ENCODE assay signal across 11 cellular contexts in the genomic region with DNA sequence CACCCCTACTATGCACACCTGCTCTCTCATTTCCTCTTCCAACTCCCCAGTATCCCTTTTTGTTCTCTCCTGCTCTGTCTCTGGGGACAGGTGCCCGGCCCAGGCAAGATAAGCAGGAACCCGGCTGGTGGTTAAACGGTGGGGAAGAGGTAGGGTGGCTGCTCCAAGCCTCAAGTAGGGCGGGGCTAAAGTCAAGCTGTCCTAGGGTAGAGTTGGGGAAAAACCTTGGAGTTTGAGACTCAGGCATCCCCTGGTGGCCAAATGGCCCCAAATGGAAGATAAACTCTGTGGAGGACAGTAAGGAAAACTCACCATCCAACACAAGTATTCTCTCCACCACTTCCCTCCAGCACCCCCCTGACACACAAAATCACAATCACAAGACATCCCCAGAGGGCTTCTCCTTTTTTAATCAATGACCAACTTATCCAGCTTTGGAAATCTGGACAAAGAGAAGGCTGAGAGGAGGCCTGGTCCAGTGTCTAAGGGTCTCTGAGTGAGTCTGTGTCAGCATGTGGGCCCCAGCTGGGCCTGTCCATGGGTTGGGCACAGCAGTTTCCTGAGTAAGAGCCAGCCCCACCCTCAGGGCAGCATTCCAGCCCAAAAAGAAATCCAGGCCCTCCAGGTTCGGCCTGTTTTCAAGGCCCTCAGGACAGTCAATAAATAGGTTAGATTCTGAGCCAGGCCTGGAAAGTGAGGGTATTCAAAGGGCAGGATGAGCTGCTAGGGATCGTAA. TPM values are rescaled to one million over a fixed set of nuclear protein-coding genes. Genes with fewer than 3 reads are reported as not detected.
A peak's percentile ranks its signal among the peaks of the same experiment; 100 is the strongest.
DNase-seq lines count a peak whose midpoint lies in the region; ATAC-seq and TF ChIP-seq lines count a peak whose summit lies in the region.
"Had no signal": no experiment of that assay in that cellular context is flagged by ENCODE, and none has a peak within 500 bp of the region (broad histone marks: within the 10 kb centered on the region; RNA-seq: fewer than 3 reads in every experiment).

No MANE protein-coding gene starts in this region.

- H3K27me3 Mint-ChIP-seq in GM23338 (ENCODE audit: insufficient read depth, low read depth, poor library complexity) = peaks cover 6% of the 10 kb centered on the region

- no peak overlapping the region for H2AFZ ChIP-seq in GM23338

- peaks cover 23% of the 10 kb centered on the region for H3K36me3 Mint-ChIP-seq in GM23338 (ENCODE audit: low read depth)

- H3K27ac Mint-ChIP-seq in GM23338 = no peak overlapping the region

- intact Hi-C loops in breast epithelium (cut with DNase I; ENCODE audit: low total_unique reads) = no loop called here
- intact Hi-C loops in lower lobe of right lung (cut with DNase I) = no loop called here

- H4K20me1 ChIP-seq in GM23338 (replicated peaks; ENCODE audit: insufficient read depth) = no peaks in the 10 kb centered on the region

- no peaks in the 10 kb centered on the region; the same call in 1 of the 2 replicates for H3K36me3 ChIP-seq in GM23338 (ENCODE audit: insufficient read depth)
- H3K36me3 ChIP-seq in breast epithelium = no peaks in the 10 kb centered on the region
- peaks cover 54% of the 10 kb centered on the region for H3K36me3 ChIP-seq in lower lobe of right lung
- peaks cover 0 to 67% (median 9%) of the 10 kb centered on the region in 3 donors for H3K36me3 ChIP-seq in tibial nerve

- H3K9me3 ChIP-seq in breast epithelium (no peaks in the 10 kb centered on the region), lower lobe of right lung (no peaks in the 10 kb centered on the region), tibial nerve (no peaks in the 10 kb centered on the region)

- H3K9me2 ChIP-seq in GM23338 (ENCODE audit: insufficient read depth) = no peaks in the 10 kb centered on the region

- DNase-seq in AG10803 (ENCODE audit: low read depth) = peak; percentile 51
- peak; percentile 49 for DNase-seq in GM23338 (ENCODE audit: low spot score)
- no peak for DNase-seq in breast epithelium (ENCODE audit: low spot score in 2 of 2)
- DNase-seq in lower lobe of right lung = no peak
- DNase-seq in tibial nerve (ENCODE audit: low spot score in 2 of 2) = no peak
- DNase-seq in medulla oblongata (ENCODE audit: extremely low spot score) = no peak
- no peak for DNase-seq in amygdala (lab: John Stamatoyannopoulos, UW)

- peaks cover 4% of the 10 kb centered on the region; the same call in 1 of the 3 replicates for H3K4me1 Mint-ChIP-seq in GM23338

- no peaks in the 10 kb centered on the region for H3K27me3 ChIP-seq in GM23338 (ENCODE audit: insufficient read depth)
- H3K27me3 ChIP-seq in breast epithelium = no peaks in the 10 kb centered on the region
- H3K27me3 ChIP-seq in lower lobe of right lung (ENCODE audit: low read depth) = no peaks in the 10 kb centered on the region
- no peaks in the 10 kb centered on the region for H3K27me3 ChIP-seq in tibial nerve
- H3K27me3 ChIP-seq: cardiac muscle cell had no signal

- H3K79me2 ChIP-seq in GM23338 (replicated peaks; ENCODE audit: insufficient read depth) = no peaks in the 10 kb centered on the region

- H3K4me2 ChIP-seq in GM23338 = no peak overlapping the region

- H3K4me1 ChIP-seq in GM23338 (ENCODE audit: insufficient read depth) = no peaks in the 10 kb centered on the region
- peaks cover 0 to 10% of the 10 kb centered on the region in 2 donors for H3K4me1 ChIP-seq in breast epithelium
- peaks cover 21% of the 10 kb centered on the region for H3K4me1 ChIP-seq in lower lobe of right lung
- peaks cover 0 to 24% (median 3%) of the 10 kb centered on the region in 4 donors for H3K4me1 ChIP-seq in tibial nerve

- no peaks in the 10 kb centered on the region for H3F3A ChIP-seq in GM23338 (replicated peaks; ENCODE audit: low read depth)

- WGBS in tibial nerve, 2 donors = 72 to 73% methylated on average over 6 of the region's 6 CpGs

- H3K27ac ChIP-seq in GM23338 (ENCODE audit: low read depth) (no peak overlapping the region), breast epithelium (peak overlapping the region; percentile 67 to 75), lower lobe of right lung (peak overlapping the region; percentile 58), tibial nerve (peak overlapping the region in 2 of 4 donors; percentile 43 to 46)
- H3K27ac ChIP-seq: cardiac muscle cell had no signal

- no peak for TF ChIP-seq POLR2A in breast epithelium (IDR thresholded peaks at IDR 0.05)
- TF ChIP-seq POLR2A in tibial nerve (IDR thresholded peaks at IDR 0.05) = no peak

- no peak for TF ChIP-seq EP300 in tibial nerve (IDR thresholded peaks at IDR 0.05)

- no peak overlapping the region for H3K4me3 Mint-ChIP-seq in GM23338

- ATAC-seq in GM23338 (peak; percentile 53), lower lobe of right lung (peak; percentile 27 to 44), HG03354 (IDR thresholded peaks at IDR 0.05; ENCODE audit: poor library complexity, severe bottlenecking, unreplicated experiment) (no peak)
- ATAC-seq: Right ventricle myocardium inferior had no signal

- H3K4me3 ChIP-seq in AG10803 (ENCODE audit: low read length) (no peak overlapping the region), GM23338 (no peak overlapping the region), breast epithelium (no peak overlapping the region), lower lobe of right lung (no peak overlapping the region), tibial nerve (no peak overlapping the region)
- H3K4me3 ChIP-seq: cardiac muscle cell had no signal

- no peaks in the 10 kb centered on the region for H3K9me3 Mint-ChIP-seq in GM23338

- TF ChIP-seq CTCF in AG10803 (conservative IDR thresholded peaks at IDR 0.05; ENCODE audit: low read length) (no peak; the same call in 1 of the 2 replicates), GM23338 (conservative IDR thresholded peaks at IDR 0.05; ENCODE audit: low read depth in 2 of 2) (peak; percentile 32 to 45), breast epithelium (IDR thresholded peaks at IDR 0.05) (no peak), lower lobe of right lung (IDR thresholded peaks at IDR 0.05) (no peak), tibial nerve (IDR thresholded peaks at IDR 0.05) (no peak)

TF ChIP-seq in GM23338, 12 proteins besides CTCF, POLR2A, EP300 and RAD21 (continues in another document):
- TF ChIP-seq STAT1 (IDR thresholded peaks at IDR 0.05; ENCODE audit: unreplicated experiment) (no peak), POLR2AphosphoS5 (IDR thresholded peaks at IDR 0.05; ENCODE audit: low read depth) (no peak), EZH2phosphoT487 (IDR thresholded peaks at IDR 0.05; ENCODE audit: unreplicated experiment) (no peak)

RNA-seq across cellular contexts. Expression of gene POMGNT1, which starts 9.8 kb away (rescaled TPM):
- 32.1 and 33.2 TPM in 2 replicates for total RNA-seq in GM23338 (2014; rRNA removed; shearing (Covaris generic))
- polyA plus RNA-seq in GM23338 (2016; fragmentation: Nextera tagmentation; extraction: Ambion mirVana) = 23.0 and 24.3 TPM in 2 replicates
- total RNA-seq in breast epithelium = 10 to 100 TPM; 37.6 to 47.4 (median 42.3) TPM
- 59.3 TPM for total RNA-seq in lower lobe of right lung
- total RNA-seq in tibial nerve = 10 to 100 TPM; 53.8 to 71.5 (median 62.8) TPM

RNA-seq across cellular contexts. Expression of gene P3R3URF, which starts 12.2 kb away (rescaled TPM):
- not detected in 2 replicates for total RNA-seq in GM23338 (2014; rRNA removed; shearing (Covaris generic))
- not detected in 2 replicates for polyA plus RNA-seq in GM23338 (2016; fragmentation: Nextera tagmentation; extraction: Ambion mirVana)
- not detected for total RNA-seq in breast epithelium
- not detected for total RNA-seq in lower lobe of right lung
- not detected for total RNA-seq in tibial nerve
- total RNA-seq: cardiac muscle cell, G401, Right ventricle myocardium inferior had no signal
- polyA plus RNA-seq: cardiac muscle cell had no signal

RNA-seq across cellular contexts. Expression of gene TSPAN1, which starts 13.6 kb away (rescaled TPM):
- total RNA-seq in GM23338 (2014; rRNA removed; shearing (Covaris generic)) = not detected in 2 replicates
- polyA plus RNA-seq in GM23338 (2016; fragmentation: Nextera tagmentation; extraction: Ambion mirVana) = not detected in 2 replicates
- total RNA-seq in breast epithelium = 10 to 100 TPM in 1 of 3 donors, 1 to 10 TPM in 1, under 1 TPM in 1; 0.48 to 26.2 (median 8.9) TPM
- total RNA-seq in lower lobe of right lung = 68.9 TPM
- 1 to 10 TPM; 3.0 to 8.6 (median 5.6) TPM for total RNA-seq in tibial nerve
- total RNA-seq: cardiac muscle cell had no signal
- polyA plus RNA-seq: cardiac muscle cell had no signal

RNA-seq across cellular contexts. Expression of gene LURAP1, which starts 14.7 kb away (rescaled TPM):
- total RNA-seq in GM23338 (2014; rRNA removed; shearing (Covaris generic)) = 3.5 and 5.0 TPM in 2 replicates
- 1.3 and 1.8 TPM in 2 replicates for polyA plus RNA-seq in GM23338 (2016; fragmentation: Nextera tagmentation; extraction: Ambion mirVana)
- total RNA-seq in breast epithelium = 1 to 10 TPM; 2.7 to 5.9 (median 4.2) TPM
- 3.4 TPM for total RNA-seq in lower lobe of right lung
- 10 to 100 TPM; 19.0 to 26.1 (median 23.8) TPM for total RNA-seq in tibial nerve

RNA-seq across cellular contexts. Expression of gene PIK3R3, which starts 56.0 kb away (rescaled TPM):
- total RNA-seq in GM23338 (2014; rRNA removed; shearing (Covaris generic)) = 8.0 and 8.6 TPM in 2 replicates
- 7.3 and 7.5 TPM in 2 replicates for polyA plus RNA-seq in GM23338 (2016; fragmentation: Nextera tagmentation; extraction: Ambion mirVana)
- total RNA-seq in breast epithelium = 10 to 100 TPM; 17.9 to 80.3 (median 46.8) TPM
- total RNA-seq in lower lobe of right lung = 39.2 TPM
- 10 to 100 TPM; 13.2 to 32.1 (median 23.2) TPM for total RNA-seq in tibial nerve

Comparison
In these comparisons a context has a peak if more than half of its experiments do, and no peak if none do; other contexts are left out.
1. DNase-seq: peak in AG10803 (single experiment) and GM23338 (single experiment); none in breast epithelium (0 of 2), lower lobe of right lung (single experiment), tibial nerve (0 of 2), medulla oblongata (single experiment) and amygdala (0 of 56).
2. CTCF ChIP-seq: peak in GM23338 (2 of 2); none in AG10803 (single experiment), breast epithelium (0 of 3), lower lobe of right lung (single experiment) and tibial nerve (0 of 5).